9 cellular contexts compared by ENCODE assay signal in the genomic region with DNA sequence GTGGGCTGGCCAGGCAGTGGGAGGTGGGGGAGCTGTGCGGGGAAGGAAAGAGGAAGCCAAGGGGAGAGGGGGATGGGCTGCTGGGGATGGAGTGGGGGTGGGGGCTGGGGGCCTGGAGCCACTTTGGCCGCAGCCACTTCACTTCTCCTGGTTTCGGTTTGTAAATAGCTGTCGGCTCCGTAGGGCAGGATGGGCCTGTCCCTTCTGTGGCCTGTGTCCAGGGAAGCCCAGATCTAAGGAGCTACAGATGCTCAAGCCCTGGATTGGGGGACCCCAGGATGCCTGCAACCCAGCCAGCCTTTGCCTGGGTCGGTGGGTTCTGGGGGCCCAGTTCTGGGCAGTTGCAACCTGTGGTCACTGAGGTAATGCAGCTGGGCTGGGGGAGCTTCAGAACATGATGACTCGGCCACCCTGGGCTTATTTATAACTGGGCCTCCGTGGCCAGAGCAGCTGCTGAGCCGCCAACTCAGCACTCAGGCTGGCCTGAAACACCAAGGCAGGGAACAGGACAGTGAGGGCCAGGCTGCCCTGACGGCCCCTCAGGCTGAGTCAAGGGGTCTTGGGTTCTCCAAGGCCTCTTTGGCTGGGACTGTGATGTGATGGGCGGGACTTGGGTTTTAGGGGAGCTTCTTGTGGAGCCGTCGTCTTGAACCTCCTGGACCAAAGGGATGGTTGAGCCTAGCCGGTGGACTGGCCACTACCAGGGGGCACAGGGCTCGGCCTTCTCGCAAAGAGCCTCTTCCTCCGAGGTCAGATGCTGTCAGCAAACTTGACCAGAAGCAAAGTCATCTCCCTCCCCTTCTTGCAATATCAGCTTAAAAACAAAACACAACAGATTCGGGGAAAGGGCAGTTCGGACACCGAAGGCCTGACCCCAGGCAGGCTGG. TPM values are rescaled to one million over a fixed set of nuclear protein-coding genes. Genes with fewer than 3 reads are reported as not detected.
A peak's percentile ranks its signal among the peaks of the same experiment; 100 is the strongest.
DNase-seq lines count a peak whose midpoint lies in the region; ATAC-seq and TF ChIP-seq lines count a peak whose summit lies in the region.
"Had no signal": no experiment of that assay in that cellular context is flagged by ENCODE, and none has a peak within 500 bp of the region (broad histone marks: within the 10 kb centered on the region; RNA-seq: fewer than 3 reads in every experiment).

No MANE protein-coding gene starts in this region.

- H3K36me3 ChIP-seq in thymus (ENCODE audit: control insufficient read depth, insufficient read depth) = no peaks in the 10 kb centered on the region

- ATAC-seq in activated naive CD8-positive, alpha-beta T cell treated with anti-CD3 and anti-CD28 coated beads, Interleukin-2, amount 50 U/mL, for 24 hours = no peak
- ATAC-seq in GM18505 (IDR thresholded peaks at IDR 0.05; ENCODE audit: unreplicated experiment) = no peak
- ATAC-seq in GM19023 (IDR thresholded peaks at IDR 0.05; ENCODE audit: unreplicated experiment) = no peak

- no peaks in the 10 kb centered on the region for H3K27me3 Mint-ChIP-seq in activated CD4-positive, alpha-beta T cell treated with anti-CD3 and anti-CD28 coated beads, Interleukin-2, amount 10 ng/mL, durations not matched to agents 24 days and 14 days
- H3K27me3 Mint-ChIP-seq in activated naive CD8-positive, alpha-beta T cell treated with anti-CD3 and anti-CD28 coated beads, Interleukin-2, amount 50 U/mL, for 24 hours = no peaks in the 10 kb centered on the region

- TF ChIP-seq POLR2A in GM18505 (IDR thresholded peaks at IDR 0.05; ENCODE audit: borderline replicate concordance, extremely low read depth, insufficient read depth, insufficient read length) = no peak

- no peak for DNase-seq in activated CD4-positive, alpha-beta T cell treated with anti-CD3 and anti-CD28 coated beads, Interleukin-2, amount 10 ng/mL, durations not matched to agents 24 days and 14 days
- DNase-seq in activated CD4-positive, alpha-beta T cell treated with anti-CD3 and anti-CD28 coated beads, Interleukin-2, amount 50 U/mL, for 48 hours = no peak
- DNase-seq in activated naive CD8-positive, alpha-beta T cell treated with anti-CD3 and anti-CD28 coated beads, Interleukin-2, amount 50 U/mL, for 24 hours = no peak
- peak; percentile 55 for DNase-seq in kidney tubule cell (ENCODE audit: low spot score)
- no peak for DNase-seq in cerebellar nuclear complex (lab: John Stamatoyannopoulos, UW)

- H3K4me1 ChIP-seq in thymus (ENCODE audit: control insufficient read depth, insufficient read depth, low read length) = peaks cover 12% of the 10 kb centered on the region

- peak overlapping the region; percentile 93 for H3K27ac Mint-ChIP-seq in activated CD4-positive, alpha-beta T cell treated with anti-CD3 and anti-CD28 coated beads, Interleukin-2, amount 10 ng/mL, durations not matched to agents 24 days and 14 days
- H3K27ac Mint-ChIP-seq in activated naive CD8-positive, alpha-beta T cell treated with anti-CD3 and anti-CD28 coated beads, Interleukin-2, amount 50 U/mL, for 24 hours = peak overlapping the region; percentile 83

- intact Hi-C loops in activated CD4-positive, alpha-beta T cell treated with anti-CD3 and anti-CD28 coated beads, Interleukin-2, amount 10 ng/mL, durations not matched to agents 24 days and 14 days (cut with micrococcal nuclease) = loop anchor here (2.0 kb wide), 1 partner anchor 19 kb away; no protein-coding TSS in a partner anchor

- peak overlapping the region; percentile 50 for H3K27ac ChIP-seq in thymus (ENCODE audit: low read depth)

- peaks cover 21% of the 10 kb centered on the region for H3K4me1 Mint-ChIP-seq in activated CD4-positive, alpha-beta T cell treated with anti-CD3 and anti-CD28 coated beads, Interleukin-2, amount 10 ng/mL, durations not matched to agents 24 days and 14 days
- peaks cover 46% of the 10 kb centered on the region for H3K4me1 Mint-ChIP-seq in activated naive CD8-positive, alpha-beta T cell treated with anti-CD3 and anti-CD28 coated beads, Interleukin-2, amount 50 U/mL, for 24 hours

- H3K9me3 ChIP-seq in thymus (ENCODE audit: control insufficient read depth) = no peaks in the 10 kb centered on the region

- H3K27me3 ChIP-seq in thymus (ENCODE audit: control insufficient read depth, insufficient read depth) = no peaks in the 10 kb centered on the region

- H3K4me3 Mint-ChIP-seq in activated CD4-positive, alpha-beta T cell treated with anti-CD3 and anti-CD28 coated beads, Interleukin-2, amount 10 ng/mL, durations not matched to agents 24 days and 14 days = no peak overlapping the region
- no peak overlapping the region for H3K4me3 Mint-ChIP-seq in activated naive CD8-positive, alpha-beta T cell treated with anti-CD3 and anti-CD28 coated beads, Interleukin-2, amount 50 U/mL, for 24 hours

- 72% methylated on average over 20 of the region's 20 CpGs for WGBS in thymus

- H3K36me3 Mint-ChIP-seq in activated CD4-positive, alpha-beta T cell treated with anti-CD3 and anti-CD28 coated beads, Interleukin-2, amount 10 ng/mL, durations not matched to agents 24 days and 14 days (ENCODE audit: low read depth) = no peaks in the 10 kb centered on the region
- H3K36me3 Mint-ChIP-seq in activated naive CD8-positive, alpha-beta T cell treated with anti-CD3 and anti-CD28 coated beads, Interleukin-2, amount 50 U/mL, for 24 hours (ENCODE audit: low read depth) = no peaks in the 10 kb centered on the region

- H3K9me3 Mint-ChIP-seq in activated CD4-positive, alpha-beta T cell treated with anti-CD3 and anti-CD28 coated beads, Interleukin-2, amount 10 ng/mL, durations not matched to agents 24 days and 14 days = no peaks in the 10 kb centered on the region
- no peaks in the 10 kb centered on the region for H3K9me3 Mint-ChIP-seq in activated naive CD8-positive, alpha-beta T cell treated with anti-CD3 and anti-CD28 coated beads, Interleukin-2, amount 50 U/mL, for 24 hours

- no peak overlapping the region for H3K4me3 ChIP-seq in thymus (ENCODE audit: low read length)

RNA-seq across cellular contexts. Expression of a gene that starts 15.0 kb away (rescaled TPM):
- total RNA-seq in activated CD4-positive, alpha-beta T cell treated with anti-CD3 and anti-CD28 coated beads, Interleukin-2, amount 10 ng/mL, durations not matched to agents 24 days and 14 days = 13.2 and 13.3 TPM in 2 replicates
- polyA plus RNA-seq in thymus = 37.1 TPM

RNA-seq across cellular contexts. Expression of a gene that starts 15.1 kb away (rescaled TPM):
- total RNA-seq in activated CD4-positive, alpha-beta T cell treated with anti-CD3 and anti-CD28 coated beads, Interleukin-2, amount 10 ng/mL, durations not matched to agents 24 days and 14 days = not detected in 2 replicates
- polyA plus RNA-seq in thymus = 40.0 TPM
- polyA plus RNA-seq: BJ had no signal

RNA-seq across cellular contexts. Expression of a gene that starts 32.8 kb away (rescaled TPM):
- 230 and 234 TPM in 2 replicates for total RNA-seq in activated CD4-positive, alpha-beta T cell treated with anti-CD3 and anti-CD28 coated beads, Interleukin-2, amount 10 ng/mL, durations not matched to agents 24 days and 14 days
- polyA plus RNA-seq in thymus = 104 TPM

RNA-seq across cellular contexts. Expression of a gene that starts 40.9 kb away (rescaled TPM):
- not detected in 2 replicates for total RNA-seq in activated CD4-positive, alpha-beta T cell treated with anti-CD3 and anti-CD28 coated beads, Interleukin-2, amount 10 ng/mL, durations not matched to agents 24 days and 14 days
- polyA plus RNA-seq in thymus = 0.55 TPM
- polyA plus RNA-seq: BJ had no signal

RNA-seq across cellular contexts. Expression of a gene that starts 55.5 kb away (rescaled TPM):
- 0.42 and 1.0 TPM in 2 replicates for total RNA-seq in activated CD4-positive, alpha-beta T cell treated with anti-CD3 and anti-CD28 coated beads, Interleukin-2, amount 10 ng/mL, durations not matched to agents 24 days and 14 days
- polyA plus RNA-seq in thymus = 0.66 TPM
